10 cellular contexts compared by ENCODE assay signal in genomic region chr6:34531580-34532201, GRCh38. TPM values are rescaled to one million over a fixed set of nuclear protein-coding genes. Genes with fewer than 3 reads are reported as not detected.
DNase-seq lines count a peak whose midpoint lies in the region; ATAC-seq and TF ChIP-seq lines count a peak whose summit lies in the region.
"Had no signal": no experiment of that assay in that cellular context is flagged by ENCODE, and none has a peak within 500 bp of the region (broad histone marks: within the 10 kb centered on the region; RNA-seq: fewer than 3 reads in every experiment).

No MANE protein-coding gene starts in this region.

- H4K20me1 ChIP-seq in Karpas-422 (ENCODE audit: insufficient read depth, low read depth, low read length) = no peaks in the 10 kb centered on the region

- H3K9me3 Mint-ChIP-seq in nephron progenitor cell = no peaks in the 10 kb centered on the region
- H3K9me3 Mint-ChIP-seq: activated naive CD4-positive, alpha-beta T cell treated with anti-CD3 and anti-CD28 coated beads, Interleukin-2, amount 50 U/mL, for 72 hours; natural killer cell treated with Interleukin-12 subunit alpha and Interleukin-12 subunit beta and Interleukin-15 and Interleukin-18, amount 100 ng/mL, for 72 hours had no signal

- H3K27me3 ChIP-seq in Karpas-422 (ENCODE audit: low read length) = no peaks in the 10 kb centered on the region
- H3K27me3 ChIP-seq in stomach = no peaks in the 10 kb centered on the region

- H3K4me1 ChIP-seq in Karpas-422 (ENCODE audit: low read length) (peaks cover 11% of the 10 kb centered on the region), stomach (peaks cover 8 to 41% (median 22%) of the 10 kb centered on the region in 4 donors)

- 88 to 91% (median 89%) methylated on average over 17 to 29 of the region's 29 CpGs for WGBS in stomach, 5 donors

- H3K27ac ChIP-seq in Karpas-422 (ENCODE audit: low read length) (no peak overlapping the region), stomach (peak overlapping the region in 1 of 5 donors; percentile 60)

- H3K79me2 ChIP-seq in Karpas-422 (ENCODE audit: low read length) = no peaks in the 10 kb centered on the region

- TF ChIP-seq CTCF in AG10803 (conservative IDR thresholded peaks at IDR 0.05; ENCODE audit: low read length) = no peak
- no peak for TF ChIP-seq CTCF in nephron progenitor cell (IDR thresholded peaks at IDR 0.05)
- TF ChIP-seq CTCF in stomach (IDR thresholded peaks at IDR 0.05) = no peak

- no peak for TF ChIP-seq EP300 in stomach (IDR thresholded peaks at IDR 0.05)

- peak overlapping the region; percentile 42 for H3K27ac Mint-ChIP-seq in nephron progenitor cell
- H3K27ac Mint-ChIP-seq: activated naive CD4-positive, alpha-beta T cell treated with anti-CD3 and anti-CD28 coated beads, Interleukin-2, amount 50 U/mL, for 72 hours; natural killer cell treated with Interleukin-12 subunit alpha and Interleukin-12 subunit beta and Interleukin-15 and Interleukin-18, amount 100 ng/mL, for 72 hours had no signal

- no peak overlapping the region for H2AFZ ChIP-seq in Karpas-422 (ENCODE audit: low read length)

- H3K9ac ChIP-seq in Karpas-422 (ENCODE audit: low read length) = no peak overlapping the region

- H3K4me1 Mint-ChIP-seq in nephron progenitor cell = peaks cover 51% of the 10 kb centered on the region

- H3K4me2 ChIP-seq in Karpas-422 (ENCODE audit: low read depth, low read length, poor library complexity, severe bottlenecking) = no peak overlapping the region

- H3K4me3 Mint-ChIP-seq in nephron progenitor cell = peak overlapping the region; percentile 89
- H3K4me3 Mint-ChIP-seq: natural killer cell treated with Interleukin-12 subunit alpha and Interleukin-12 subunit beta and Interleukin-15 and Interleukin-18, amount 100 ng/mL, for 72 hours had no signal

- H3K27me3 Mint-ChIP-seq in nephron progenitor cell (ENCODE audit: low read depth, poor library complexity) = peaks cover 29% of the 10 kb centered on the region
- H3K27me3 Mint-ChIP-seq: natural killer cell treated with Interleukin-12 subunit alpha and Interleukin-12 subunit beta and Interleukin-15 and Interleukin-18, amount 100 ng/mL, for 72 hours had no signal

- H3K9me3 ChIP-seq in Karpas-422 (ENCODE audit: low read length) = no peaks in the 10 kb centered on the region
- H3K9me3 ChIP-seq in stomach = no peaks in the 10 kb centered on the region

- no peak for ATAC-seq in HG02610 (IDR thresholded peaks at IDR 0.05; ENCODE audit: unreplicated experiment)
- ATAC-seq in GM19351 (IDR thresholded peaks at IDR 0.05; ENCODE audit: unreplicated experiment) = no peak

- peak overlapping the region; percentile 37 for H3K4me3 ChIP-seq in AG10803 (ENCODE audit: low read length)
- H3K4me3 ChIP-seq in Karpas-422 (ENCODE audit: low read length) = no peak overlapping the region
- no peak overlapping the region for H3K4me3 ChIP-seq in stomach

- intact Hi-C loops in stomach (cut with DNase I; ENCODE audit: low total_unique reads) = no loop called here

- H3K36me3 Mint-ChIP-seq in nephron progenitor cell (ENCODE audit: low read depth) = no peaks in the 10 kb centered on the region
- H3K36me3 Mint-ChIP-seq: activated naive CD4-positive, alpha-beta T cell treated with anti-CD3 and anti-CD28 coated beads, Interleukin-2, amount 50 U/mL, for 72 hours; natural killer cell treated with Interleukin-12 subunit alpha and Interleukin-12 subunit beta and Interleukin-15 and Interleukin-18, amount 100 ng/mL, for 72 hours had no signal

- DNase-seq in AG10803 (ENCODE audit: low read depth) (peak; percentile 78), Karpas-422 (peak; percentile 91), fibroblast of gingiva (ENCODE audit: low read depth) (peak; percentile 68), nephron progenitor cell (peak; percentile 95), stomach (no peak), SIG-M5 treated with dmso at 0.1 percent for 504 hours (lab: John Stamatoyannopoulos, UW; ENCODE audit: unreplicated experiment) (no peak)

- no peaks in the 10 kb centered on the region for H3K36me3 ChIP-seq in Karpas-422 (ENCODE audit: insufficient read depth, low read length)
- no peaks in the 10 kb centered on the region for H3K36me3 ChIP-seq in stomach

- H3K9me2 ChIP-seq in Karpas-422 (replicated peaks; ENCODE audit: insufficient read depth, low read length) = no peaks in the 10 kb centered on the region

- TF ChIP-seq POLR2A in stomach (IDR thresholded peaks at IDR 0.05) = no peak

RNA-seq across cellular contexts. Expression of gene SPDEF, which starts 24.4 kb away (rescaled TPM):
- total RNA-seq in Karpas-422 (2014; rRNA removed; shearing (Covaris generic); ENCODE audit: low replicate concordance) = not detected in 2 replicates
- 100 to 1,000 TPM in 1 of 5 donors, 10 to 100 TPM in 1, 1 to 10 TPM in 3; 2.2 to 129 (median 9.9) TPM for total RNA-seq in stomach
- polyA plus RNA-seq in stomach = 10 to 100 TPM; 34.8 to 59.3 (median 36.7) TPM
- total RNA-seq: natural killer cell treated with Interleukin-12 subunit alpha and Interleukin-12 subunit beta and Interleukin-15 and Interleukin-18, amount 100 ng/mL, for 72 hours had no signal

Comparison
In these comparisons a context has a peak if more than half of its experiments do, and no peak if none do; other contexts are left out.
1. DNase-seq: peak in AG10803 (single experiment), Karpas-422 (single experiment), fibroblast of gingiva (single experiment) and nephron progenitor cell (single experiment); none in stomach (single experiment) and SIG-M5 treated with dmso at 0.1 percent for 504 hours (single experiment).